ENCODE assay signal across 19 cellular contexts in the genomic region with DNA sequence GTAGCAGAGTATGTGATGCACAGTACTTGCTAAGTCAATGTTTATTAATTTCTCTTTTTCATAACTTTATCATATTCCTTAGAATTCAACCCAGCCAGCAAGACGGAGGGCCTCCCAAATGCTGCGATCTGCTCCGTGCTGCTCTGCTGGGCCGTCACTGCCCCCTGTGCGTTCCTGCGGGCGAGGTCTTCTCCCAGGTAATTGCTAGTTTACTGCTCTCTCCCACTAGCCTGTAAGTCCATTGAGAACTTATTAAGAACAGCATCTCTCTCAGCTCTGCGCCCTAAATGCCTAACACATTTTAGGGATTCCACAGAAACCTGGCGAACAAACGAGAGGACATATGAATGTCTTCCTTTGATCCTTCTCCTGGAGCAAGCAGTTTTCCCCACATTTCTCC.
A peak's percentile ranks its signal among the peaks of the same experiment; 100 is the strongest.
DNase-seq lines count a peak whose midpoint lies in the region; FAIRE-seq and TF ChIP-seq lines count a peak whose summit lies in the region.
"Had no signal": no experiment of that assay in that cellular context is flagged by ENCODE, and none has a peak within 500 bp of the region (broad histone marks: within the 10 kb centered on the region; RNA-seq: fewer than 3 reads in every experiment).

No MANE protein-coding gene starts in this region.

- H2BK5ac ChIP-seq in H1 (ENCODE audit: low read depth, low read length) (no peak overlapping the region), mesendoderm (ENCODE audit: low read length) (peak overlapping the region; percentile 36)

- H3K23me2 ChIP-seq in H1 (ENCODE audit: low read depth, low read length), result no peaks in the 10 kb centered on the region

- no peak overlapping the region for H4K91ac ChIP-seq in H1 (replicated peaks; ENCODE audit: insufficient read length, low read length)

- H2BK15ac ChIP-seq in H1 (ENCODE audit: low read length) (no peak overlapping the region), mesendoderm (replicated peaks; ENCODE audit: low read depth) (no peak overlapping the region)

- POLR2A ChIA-PET in H1 (lab: Charles Lee; ENCODE audit: partially characterized antibody), result no interaction called here

- H2AK5ac ChIP-seq in H1 (ENCODE audit: low read depth, low read length) (no peak overlapping the region), mesendoderm (ENCODE audit: low read length) (no peak overlapping the region)

- H3K18ac ChIP-seq in H1 (ENCODE audit: extremely low read depth, low read length) (no peak overlapping the region), mesendoderm (ENCODE audit: low read length) (peak overlapping the region; percentile 8)

- no peak for TF ChIP-seq RAD21 in H1 (IDR thresholded peaks at IDR 0.05 in 1 of 2, conservative IDR thresholded peaks at IDR 0.05 in 1 of 2; ENCODE audit: low read depth in 2 of 2, low read length in 2 of 2)

- no peak overlapping the region for H2BK12ac ChIP-seq in H1 (ENCODE audit: low read depth, low read length)

- no peak overlapping the region for H2BK20ac ChIP-seq in H1 (ENCODE audit: low read length)

- no peak for FAIRE-seq in H1 (lab: Jason Lieb, UNC)
- FAIRE-seq: A549, GM12891, GM18507 had no signal

- H2BK120ac ChIP-seq in H1 (replicated peaks; ENCODE audit: low read depth, low read length) (no peak overlapping the region), mesendoderm (ENCODE audit: low read depth, low read length) (no peak overlapping the region)

- no peak overlapping the region for H3K27ac Mint-ChIP-seq in progenitor cell of endocrine pancreas
- H3K27ac Mint-ChIP-seq: CD4-positive, alpha-beta memory T cell had no signal

- H3K27ac ChIP-seq in H1 (ENCODE audit: low read depth, low read length), result no peak overlapping the region
- no peak overlapping the region for H3K27ac ChIP-seq in mesendoderm (ENCODE audit: low read depth, low read length)
- H3K27ac ChIP-seq in urinary bladder (ENCODE audit: low read depth), result peak overlapping the region; percentile 18
- H3K27ac ChIP-seq: A549 had no signal

- CTCF ChIA-PET in H1 (lab: Charles Lee; ENCODE audit: partially characterized antibody), result interaction anchor here (1.1 to 1.9 kb wide), 5 partner anchors 40 to 344 kb away, joined by 3 to 4 read pairs (median 4); no protein-coding TSS in a partner anchor

- H3K79me1 ChIP-seq in H1 (ENCODE audit: low read depth, low read length) (no peaks in the 10 kb centered on the region), mesendoderm (ENCODE audit: low read length) (no peaks in the 10 kb centered on the region)

- H3K4me1 Mint-ChIP-seq in progenitor cell of endocrine pancreas (ENCODE audit: low read depth), result peaks cover 19% of the 10 kb centered on the region
- H3K4me1 Mint-ChIP-seq: CD4-positive, alpha-beta memory T cell had no signal

- H2AFZ ChIP-seq in H1 (ENCODE audit: low read length), result 0 out of 2 replicates have a peak overlapping the region, but pooled peaks have one; percentile 10

- H3K4me1 ChIP-seq in H1 (replicated peaks in 1 of 4; ENCODE audit: control insufficient read depth in 3 of 4, insufficient read depth in 4 of 4, low read length in 3 of 4) (peaks cover 0 to 3% (median 1%) of the 10 kb centered on the region in 4 experiments; a peak in 2 of 7 replicates), mesendoderm (ENCODE audit: control insufficient read depth, low read depth, low read length) (peaks cover 7% of the 10 kb centered on the region), urinary bladder (ENCODE audit: insufficient read depth) (no peaks in the 10 kb centered on the region)
- H3K4me1 ChIP-seq: A549 had no signal

- no peaks in the 10 kb centered on the region for H3K79me2 ChIP-seq in H1 (ENCODE audit: control insufficient read depth in 1 of 2, insufficient read depth in 2 of 2, low read length in 2 of 2)
- no peaks in the 10 kb centered on the region for H3K79me2 ChIP-seq in mesendoderm (ENCODE audit: control insufficient read depth, insufficient read depth, low read length)

- no peaks in the 10 kb centered on the region for H3K9me3 Mint-ChIP-seq in progenitor cell of endocrine pancreas (ENCODE audit: low read depth)

- H4K5ac ChIP-seq in H1 (ENCODE audit: insufficient read length, low read depth, low read length), result no peak overlapping the region
- H4K5ac ChIP-seq in mesendoderm (ENCODE audit: low read length), result no peak overlapping the region

- H3K56ac ChIP-seq in H1 (replicated peaks; ENCODE audit: insufficient read length, low read depth, low read length), result no peak overlapping the region
- H3K56ac ChIP-seq in mesendoderm (ENCODE audit: low read length), result peak overlapping the region; percentile 45

- TF ChIP-seq CTCF in H1 (IDR thresholded peaks at IDR 0.05; ENCODE audit: control extremely low read depth in 1 of 3, insufficient read depth in 1 of 3, low read depth in 1 of 3, low read length in 3 of 3) (no peak), progenitor cell of endocrine pancreas (IDR thresholded peaks at IDR 0.05; ENCODE audit: unreplicated experiment) (no peak)

- H3K23ac ChIP-seq in H1 (ENCODE audit: insufficient read length) (no peak overlapping the region), mesendoderm (ENCODE audit: low read length) (no peak overlapping the region)

- H3K27me3 Mint-ChIP-seq in progenitor cell of endocrine pancreas, result no peaks in the 10 kb centered on the region
- H3K27me3 Mint-ChIP-seq: CD4-positive, alpha-beta memory T cell had no signal

- no peaks in the 10 kb centered on the region for H4K20me1 ChIP-seq in H1 (replicated peaks in 1 of 2; ENCODE audit: control insufficient read depth in 1 of 2, insufficient read depth in 2 of 2, low read length in 2 of 2)

- H4K8ac ChIP-seq in H1 (ENCODE audit: extremely low read depth, insufficient read depth, low read length) (no peak overlapping the region), mesendoderm (ENCODE audit: low read depth, low read length) (no peak overlapping the region)

- H3K14ac ChIP-seq in H1 (ENCODE audit: insufficient read length), result no peak overlapping the region

- H3K4me3 Mint-ChIP-seq in progenitor cell of endocrine pancreas (ENCODE audit: low read depth), result no peak overlapping the region
- H3K4me3 Mint-ChIP-seq: CD4-positive, alpha-beta memory T cell had no signal

- H3K4ac ChIP-seq in H1 (replicated peaks; ENCODE audit: insufficient read length, low read depth, low read length) (no peak overlapping the region), mesendoderm (ENCODE audit: low read depth, low read length) (peak overlapping the region; percentile 26)

- H3K4me2 ChIP-seq in H1 (ENCODE audit: insufficient read depth in 1 of 2, low read depth in 2 of 2, low read length in 2 of 2), result no peak overlapping the region
- H3K4me2 ChIP-seq in mesendoderm (ENCODE audit: low read length), result no peak overlapping the region
- H3K4me2 ChIP-seq: A549 had no signal

- H3K36me3 ChIP-seq in H1 (ENCODE audit: control insufficient read depth in 2 of 4, insufficient read depth in 4 of 4, low read length in 3 of 4), result no peaks in the 10 kb centered on the region
- H3K36me3 ChIP-seq in mesendoderm (ENCODE audit: control insufficient read depth, insufficient read depth, low read length), result no peaks in the 10 kb centered on the region
- no peaks in the 10 kb centered on the region for H3K36me3 ChIP-seq in urinary bladder (ENCODE audit: insufficient read depth)

- H3K9me3 ChIP-seq in H1 (ENCODE audit: insufficient read depth in 2 of 2, low read depth in 1 of 2, low read length in 1 of 2), result no peaks in the 10 kb centered on the region
- H3K9me3 ChIP-seq: A549 had no signal

- no peak for TF ChIP-seq EP300 in H1 (IDR thresholded peaks at IDR 0.05; ENCODE audit: borderline replicate concordance in 1 of 2, low read depth in 2 of 2, low read length in 2 of 2)

- H3K9ac ChIP-seq in H1 (replicated peaks in 1 of 4; ENCODE audit: extremely low read depth in 1 of 4, low read depth in 3 of 4, low read length in 3 of 4), result no peak overlapping the region; a peak in 1 of 7 replicates
- H3K9ac ChIP-seq in mesendoderm (ENCODE audit: low read length), result no peak overlapping the region

- TF ChIP-seq POLR2A in H1 (IDR thresholded peaks at IDR 0.05; ENCODE audit: control extremely low read depth in 1 of 2, low read depth in 2 of 2, low read length in 2 of 2), result no peak

- no peaks in the 10 kb centered on the region for H3K36me3 Mint-ChIP-seq in progenitor cell of endocrine pancreas (ENCODE audit: insufficient read depth)
- H3K36me3 Mint-ChIP-seq: CD4-positive, alpha-beta memory T cell had no signal

- 89% methylated on average over 10 of the region's 10 CpGs; no CpG with 5 or more reads in 1 of the 2 experiments for WGBS in H1 (ENCODE audit: extremely low coverage in 1 of 2, insufficient coverage in 1 of 2, insufficient read length in 1 of 2, insufficient replicate concordance in 2 of 2, low coverage in 1 of 2, low lambda C conversion rate in 2 of 2, missing lambda C conversion rate in 1 of 2), 2 experiments
- WGBS in mesendoderm (ENCODE audit: extremely low coverage, insufficient coverage, low lambda C conversion rate), result no CpG with 5 or more reads among the region's 10 CpGs
- WGBS in urinary bladder, result 85% methylated on average over 10 of the region's 10 CpGs

- H3K27me3 ChIP-seq in H1 (replicated peaks in 1 of 4; ENCODE audit: control insufficient read depth in 3 of 4, extremely low read depth in 1 of 4, insufficient read depth in 3 of 4, low read length in 3 of 4), result no peaks in the 10 kb centered on the region
- no peaks in the 10 kb centered on the region for H3K27me3 ChIP-seq in mesendoderm (ENCODE audit: insufficient read depth, low read length, poor library complexity)

- no peak overlapping the region for H3K4me3 ChIP-seq in H1 (ENCODE audit: extremely low read depth in 1 of 4, insufficient read depth in 2 of 4, low read depth in 3 of 4, low read length in 4 of 4)
- H3K4me3 ChIP-seq in mesendoderm (ENCODE audit: low read length), result no peak overlapping the region
- no peak overlapping the region for H3K4me3 ChIP-seq in urinary bladder (ENCODE audit: low read depth, low read length)
- H3K4me3 ChIP-seq: A549 had no signal

- DNase-seq in H1 (ENCODE audit: low read depth in 1 of 2, low spot score in 2 of 2) (no peak), mesendoderm (peak; percentile 36), progenitor cell of endocrine pancreas (ENCODE audit: low spot score, unreplicated experiment) (no peak), NCI-H446 (lab: John Stamatoyannopoulos, UW) (no peak), cerebellar nuclear complex (lab: John Stamatoyannopoulos, UW) (no peak)
- DNase-seq: 8988T; C1 segment of cervical spinal cord; Calu3; CD4-positive, alpha-beta memory T cell; COR-L47; DMS53; DMS79 treated with DMSO at 0.1 percent for 48 hours; GF-D8; GOT3; H7 had no signal

TF ChIP-seq in H1, 55 proteins besides CTCF, POLR2A, EP300 and RAD21:
- TF ChIP-seq JUND (IDR thresholded peaks at IDR 0.05; ENCODE audit: low read length) (no peak), HDAC2 (IDR thresholded peaks at IDR 0.05; ENCODE audit: borderline replicate concordance in 1 of 2, low read depth in 2 of 2, low read length in 2 of 2) (no peak), CHD2 (IDR thresholded peaks at IDR 0.05; ENCODE audit: low read length) (no peak), ASH2L (IDR thresholded peaks at IDR 0.05; ENCODE audit: low read length) (no peak)
